Comparison of ENCODE assay signal across 13 cellular contexts in genomic region chr9:99197987-99198386, GRCh38.
"Had no signal": no experiment of that assay in that cellular context is flagged by ENCODE, and none has a peak within 500 bp of the region (broad histone marks: within the 10 kb centered on the region; RNA-seq: fewer than 3 reads in every experiment).

No MANE protein-coding gene starts in this region.

- DNase-seq: activated CD4-positive, alpha-beta T cell treated with anti-CD3 and anti-CD28 coated beads for 48 hours; activated naive CD4-positive, alpha-beta T cell treated with Interleukin-2 at 50 U/mL for 16 hours; islet precursor cell; left lung; retina; stimulated activated CD4-positive, alpha-beta T cell treated with anti-CD3 and anti-CD28 coated beads, Interleukin-15, amount 100 ng/mL, for 24 hours; stimulated activated CD4-positive, alpha-beta T cell treated with anti-CD3 and anti-CD28 coated beads, Interleukin-4, amount 100 ng/mL, for 24 hours; stomach had no signal

- FAIRE-seq: astrocyte had no signal

- ATAC-seq: left lung had no signal

- H3K4me1 ChIP-seq: esophagus muscularis mucosa, left lung, parathyroid adenoma, stomach had no signal

- H3K4me3 ChIP-seq: esophagus muscularis mucosa, left lung, stomach, thoracic aorta had no signal

- H3K9me3 ChIP-seq: esophagus muscularis mucosa, left lung, stomach, thoracic aorta had no signal

- H3K9ac ChIP-seq: parathyroid adenoma had no signal

- H3K4me3 Mint-ChIP-seq: neural crest cell had no signal

- H3K79me2 ChIP-seq: parathyroid adenoma had no signal

- H2AFZ ChIP-seq: parathyroid adenoma had no signal

- H3K27ac ChIP-seq: esophagus muscularis mucosa, left lung, parathyroid adenoma, stomach, thoracic aorta had no signal

- H3K9me3 Mint-ChIP-seq: neural crest cell had no signal

- H3K27me3 ChIP-seq: esophagus muscularis mucosa, left lung, stomach had no signal

- H3K36me3 ChIP-seq: esophagus muscularis mucosa, left lung, stomach, thoracic aorta had no signal
